ENCODE assay signal across 8 cellular contexts in genomic region chr10:50396491-50397311, GRCh38.
DNase-seq lines count a peak whose midpoint lies in the region; ATAC-seq and TF ChIP-seq lines count a peak whose summit lies in the region.

No MANE protein-coding gene starts in this region.

- H3K27ac Mint-ChIP-seq in dendritic cell treated with granulocyte-macrophage colony-stimulating factor and Interleukin-4, amounts not matched to agents 40 ng/mL and 50 ng/mL, for 4 days = peak overlapping the region; percentile 81
- no peak overlapping the region for H3K27ac Mint-ChIP-seq in Caco-2 (ENCODE audit: unreplicated experiment)

- H3K4me2 ChIP-seq in BLaER1 treated with 17β-estradiol and CSF1 and Interleukin-3, amounts not matched to agents 10 nM and 100 nM = peak overlapping the region in 7 of 11 experiments; percentile 32 to 85 (median 70); a peak in 11 of 22 replicates

- intact Hi-C loops in dendritic cell treated with granulocyte-macrophage colony-stimulating factor and Interleukin-4, amounts not matched to agents 40 ng/mL and 50 ng/mL, for 4 days (cut with micrococcal nuclease) = loop anchor here (2.0 kb wide), 1 partner anchor 20 kb away; no protein-coding TSS in a partner anchor
- intact Hi-C loops in Caco-2 (cut with micrococcal nuclease; ENCODE audit: unreplicated experiment) = no loop called here

- DNase-seq in Caco-2 (no peak), amniotic stem cell (lab: John Stamatoyannopoulos, UW) (no peak), HAP-1 (ENCODE audit: low spot score in 2 of 2) (no peak)

- TF ChIP-seq CTCF in Caco-2 (IDR thresholded peaks at IDR 0.05; ENCODE audit: insufficient read depth in 1 of 2, low read depth in 1 of 2, low read length in 1 of 2, severe bottlenecking in 1 of 2, unreplicated experiment in 1 of 2) = no peak

- peaks cover 7% of the 10 kb centered on the region for H3K36me3 Mint-ChIP-seq in dendritic cell treated with granulocyte-macrophage colony-stimulating factor and Interleukin-4, amounts not matched to agents 40 ng/mL and 50 ng/mL, for 4 days (ENCODE audit: low read depth)
- peaks cover 9% of the 10 kb centered on the region for H3K36me3 Mint-ChIP-seq in Caco-2 (ENCODE audit: insufficient read depth, unreplicated experiment)

- H3K27me3 ChIP-seq in BLaER1 treated with 17β-estradiol and CSF1 and Interleukin-3, amounts not matched to agents 10 nM and 100 nM = no peaks in the 10 kb centered on the region
- H3K27me3 ChIP-seq in Caco-2 (replicated peaks; ENCODE audit: control insufficient read depth, insufficient read depth, low read length) = no peaks in the 10 kb centered on the region
- no peaks in the 10 kb centered on the region for H3K27me3 ChIP-seq in HAP-1 (ENCODE audit: low read depth)

- peaks cover 64% of the 10 kb centered on the region for H3K4me1 Mint-ChIP-seq in dendritic cell treated with granulocyte-macrophage colony-stimulating factor and Interleukin-4, amounts not matched to agents 40 ng/mL and 50 ng/mL, for 4 days (ENCODE audit: low read depth)
- H3K4me1 Mint-ChIP-seq in Caco-2 (ENCODE audit: low read depth, unreplicated experiment) = peaks cover 72% of the 10 kb centered on the region

- BruUV-seq in Caco-2 (replicated peaks; lab: Mats Ljungman, UMichigan) = no TSS peak

- no peaks in the 10 kb centered on the region for H3K9me3 ChIP-seq in BLaER1 treated with 17β-estradiol and CSF1 and Interleukin-3, amounts not matched to agents 10 nM and 100 nM (replicated peaks in 1 of 11)
- H3K9me3 ChIP-seq in Caco-2 (no peaks in the 10 kb centered on the region), HAP-1 (no peaks in the 10 kb centered on the region)

- H3K4me3 Mint-ChIP-seq in dendritic cell treated with granulocyte-macrophage colony-stimulating factor and Interleukin-4, amounts not matched to agents 40 ng/mL and 50 ng/mL, for 4 days = peak overlapping the region; percentile 53
- no peak overlapping the region for H3K4me3 Mint-ChIP-seq in Caco-2 (ENCODE audit: unreplicated experiment)

- no peaks in the 10 kb centered on the region for H3K9me3 Mint-ChIP-seq in dendritic cell treated with granulocyte-macrophage colony-stimulating factor and Interleukin-4, amounts not matched to agents 40 ng/mL and 50 ng/mL, for 4 days
- no peaks in the 10 kb centered on the region for H3K9me3 Mint-ChIP-seq in Caco-2 (ENCODE audit: unreplicated experiment)

- in situ Hi-C loops in HAP-1 (cut with MboI; ENCODE audit: low sequenced_read_pairs) = no loop called here

- POLR2A ChIA-PET in Caco-2 (lab: Charles Lee) = no interaction called here

- H3K27ac ChIP-seq in BLaER1 treated with 17β-estradiol and CSF1 and Interleukin-3, amounts not matched to agents 10 nM and 100 nM = no peak overlapping the region

- H3K4me1 ChIP-seq in BLaER1 treated with 17β-estradiol and CSF1 and Interleukin-3, amounts not matched to agents 10 nM and 100 nM = peaks cover 4 to 41% (median 10%) of the 10 kb centered on the region in 10 experiments; a peak in 16 of 20 replicates
- H3K4me1 ChIP-seq in Caco-2 = peaks cover 77% of the 10 kb centered on the region
- no peaks in the 10 kb centered on the region for H3K4me1 ChIP-seq in HAP-1

- H3K36me3 ChIP-seq in BLaER1 treated with 17β-estradiol and CSF1 and Interleukin-3, amounts not matched to agents 10 nM and 100 nM = peaks cover 0 to 16% (median 0%) of the 10 kb centered on the region in 11 experiments; a peak in 2 of 22 replicates
- no peaks in the 10 kb centered on the region for H3K36me3 ChIP-seq in Caco-2 (ENCODE audit: control insufficient read depth, insufficient read depth, low read length)
- no peaks in the 10 kb centered on the region for H3K36me3 ChIP-seq in HAP-1 (replicated peaks)

- peaks cover 0 to 98% (median 0%) of the 10 kb centered on the region in 11 experiments; a peak in 5 of 22 replicates for H4K20me1 ChIP-seq in BLaER1 treated with 17β-estradiol and CSF1 and Interleukin-3, amounts not matched to agents 10 nM and 100 nM

- CTCF ChIA-PET in Caco-2 (lab: Charles Lee) = interaction anchor here (1.0 kb wide), 1 partner anchor 29 kb away, joined by 3 read pairs; no protein-coding TSS in a partner anchor

- no peak overlapping the region for H3K9ac ChIP-seq in BLaER1 treated with 17β-estradiol and CSF1 and Interleukin-3, amounts not matched to agents 10 nM and 100 nM

- no peaks in the 10 kb centered on the region for H3K27me3 Mint-ChIP-seq in dendritic cell treated with granulocyte-macrophage colony-stimulating factor and Interleukin-4, amounts not matched to agents 40 ng/mL and 50 ng/mL, for 4 days
- no peaks in the 10 kb centered on the region for H3K27me3 Mint-ChIP-seq in Caco-2 (ENCODE audit: insufficient read depth, unreplicated experiment)

- ATAC-seq in GM19023 (IDR thresholded peaks at IDR 0.05; ENCODE audit: unreplicated experiment) (peak; percentile 72), HG03280 (IDR thresholded peaks at IDR 0.05; ENCODE audit: unreplicated experiment) (peak; percentile 71), GM21447 (IDR thresholded peaks at IDR 0.05; ENCODE audit: unreplicated experiment) (no peak)

- no peak overlapping the region for H3K4me3 ChIP-seq in BLaER1 treated with 17β-estradiol and CSF1 and Interleukin-3, amounts not matched to agents 10 nM and 100 nM
- no peak overlapping the region for H3K4me3 ChIP-seq in Caco-2 (ENCODE audit: low read depth, low read length)
- H3K4me3 ChIP-seq in HAP-1 = no peak overlapping the region
